Comparison of ENCODE assay signal across 23 cellular contexts in genomic region chr7:52482076-52482475, GRCh38.
"Had no signal": no experiment of that assay in that cellular context is flagged by ENCODE, and none has a peak within 500 bp of the region (broad histone marks: within the 10 kb centered on the region; RNA-seq: fewer than 3 reads in every experiment).

No MANE protein-coding gene starts in this region.

- H3K27me3 ChIP-seq: neural progenitor cell, ovary, right atrium auricular region, suprapubic skin, thyroid gland, upper lobe of left lung, uterus had no signal

- ATAC-seq: esophagus mucosa; left cardiac atrium; lower lobe of right lung; natural killer cell treated with Interleukin-12 subunit alpha and Interleukin-12 subunit beta and Interleukin-15 and Interleukin-18, amount 100 ng/mL, for 72 hours; stimulated activated effector memory CD8-positive, alpha-beta T cell treated with anti-CD3 and anti-CD28 coated beads, Interleukin-12 subunit alpha, Interleukin-12 subunit beta, amount 100 ng/mL, for 72 hours; stimulated activated naive CD8-positive, alpha-beta T cell treated with anti-CD3 and anti-CD28 coated beads, Interleukin-15, Interleukin-2, amounts not matched to agents 100 U/mL and 50 U/mL, for 24 hours had no signal

- H3K4me3 ChIP-seq: coronary artery, left ventricle myocardium inferior, lower lobe of right lung, neural progenitor cell, ovary, right atrium auricular region, suprapubic skin, thyroid gland, upper lobe of left lung, uterus had no signal

- DNase-seq: effector CD4-positive, alpha-beta T cell; immature natural killer cell; kidney; left cardiac atrium; left ventricle myocardium inferior; lower lobe of right lung; midbrain; nucleus accumbens; ovary; small intestine; stimulated activated CD4-positive, alpha-beta T cell treated with anti-CD3 and anti-CD28 coated beads, Interleukin-4, amount 100 ng/mL, for 1 hour; stimulated activated CD8-positive, alpha-beta memory T cell treated with anti-CD3 and anti-CD28 coated beads, Interleukin-4, amount 100 ng/mL, for 48 hours; stimulated activated naive CD8-positive, alpha-beta T cell treated with anti-CD3 and anti-CD28 coated beads, Interleukin-15, Interleukin-2, amounts not matched to agents 100 U/mL and 50 U/mL, for 24 hours; thyroid gland; upper lobe of left lung; uterus had no signal

- H3K36me3 ChIP-seq: left ventricle myocardium inferior, lower lobe of right lung, neural progenitor cell, ovary, right atrium auricular region, suprapubic skin, thyroid gland, upper lobe of left lung, uterus had no signal

- H3K4me1 ChIP-seq: left ventricle myocardium inferior, lower lobe of right lung, neural progenitor cell, right atrium auricular region, suprapubic skin, thyroid gland, upper lobe of left lung, uterus had no signal

- H3K27ac ChIP-seq: coronary artery, left ventricle myocardium inferior, lower lobe of right lung, neural progenitor cell, ovary, right atrium auricular region, suprapubic skin, thyroid gland, upper lobe of left lung, uterus had no signal

- H3K9me3 ChIP-seq: left ventricle myocardium inferior, lower lobe of right lung, ovary, right atrium auricular region, suprapubic skin, thyroid gland, upper lobe of left lung, uterus had no signal

- H2AFZ ChIP-seq: neural progenitor cell had no signal

- H3K9ac ChIP-seq: neural progenitor cell had no signal

- H3K4me2 ChIP-seq: neural progenitor cell had no signal
